ENCODE assay signal across 8 cellular contexts in genomic region chr6:32176476-32177181, GRCh38. TPM values are rescaled to one million over a fixed set of nuclear protein-coding genes. Genes with fewer than 3 reads are reported as not detected.
DNase-seq lines count a peak whose midpoint lies in the region; ATAC-seq and TF ChIP-seq lines count a peak whose summit lies in the region.

No MANE protein-coding gene starts in this region.

- H3K36me3 ChIP-seq in GM23248 (ENCODE audit: low read depth) (no peaks in the 10 kb centered on the region), OCI-LY7 (ENCODE audit: insufficient read depth, low read length) (peaks cover 9% of the 10 kb centered on the region; the same call in 1 of the 2 replicates), endocrine pancreas (ENCODE audit: control insufficient read depth, insufficient read depth, low read length) (no peaks in the 10 kb centered on the region), neuronal stem cell (replicated peaks in 1 of 2; ENCODE audit: control insufficient read depth in 2 of 2, insufficient read depth in 2 of 2, low read length in 2 of 2) (peaks cover 8 to 34% of the 10 kb centered on the region in 2 donors)

- no peak overlapping the region for H2AK5ac ChIP-seq in neuronal stem cell (ENCODE audit: low read depth, low read length)

- peak overlapping the region; percentile 92 for H3K4me3 ChIP-seq in GM23248
- H3K4me3 ChIP-seq in OCI-LY7 (ENCODE audit: low read depth, low read length, poor library complexity, severe bottlenecking), result peak overlapping the region; percentile 87
- H3K4me3 ChIP-seq in endocrine pancreas (ENCODE audit: control insufficient read depth, insufficient read depth, low read length), result peak overlapping the region; percentile 41
- H3K4me3 ChIP-seq in neuronal stem cell (ENCODE audit: low read length in 2 of 2), result peak overlapping the region; percentile 72

- DNase-seq in GM23248, result peak; percentile 66
- no peak for DNase-seq in OCI-LY7 (ENCODE audit: low spot score)
- DNase-seq in neuronal stem cell (ENCODE audit: low spot score), result no peak
- DNase-seq in NCI-H1930 (lab: John Stamatoyannopoulos, UW), result no peak
- no peak for DNase-seq in AG08395 (ENCODE audit: low spot score)
- no peak for DNase-seq in activated CD4-positive, alpha-beta T cell treated with anti-CD3 and anti-CD28 coated beads for 1 hour

- no peak overlapping the region for H2BK120ac ChIP-seq in neuronal stem cell (ENCODE audit: low read depth, low read length)

- ATAC-seq in GM21723 (IDR thresholded peaks at IDR 0.05; ENCODE audit: unreplicated experiment), result no peak

- H3K27me3 ChIP-seq in GM23248 (replicated peaks; ENCODE audit: insufficient read depth) (no peaks in the 10 kb centered on the region), endocrine pancreas (ENCODE audit: control insufficient read depth, insufficient read depth, low read length) (no peaks in the 10 kb centered on the region), neuronal stem cell (ENCODE audit: control insufficient read depth in 3 of 3, insufficient read depth in 3 of 3, low read depth in 1 of 3, low read length in 3 of 3) (no peaks in the 10 kb centered on the region)

- H3K9me2 ChIP-seq in GM23248 (ENCODE audit: insufficient read depth) (no peaks in the 10 kb centered on the region), OCI-LY7 (ENCODE audit: insufficient read depth, low read length) (no peaks in the 10 kb centered on the region)

- H3K9me3 ChIP-seq in GM23248 (ENCODE audit: low read depth), result no peaks in the 10 kb centered on the region
- H3K9me3 ChIP-seq in OCI-LY7 (ENCODE audit: low read length), result no peaks in the 10 kb centered on the region
- no peaks in the 10 kb centered on the region for H3K9me3 ChIP-seq in endocrine pancreas (ENCODE audit: control insufficient read depth, low read length)
- H3K9me3 ChIP-seq in neuronal stem cell (replicated peaks in 1 of 2; ENCODE audit: control insufficient read depth in 2 of 2, insufficient read depth in 1 of 2, low read depth in 1 of 2, low read length in 2 of 2), result no peaks in the 10 kb centered on the region

- H3K79me2 ChIP-seq in GM23248 (ENCODE audit: insufficient read depth) (peaks cover 56% of the 10 kb centered on the region), OCI-LY7 (ENCODE audit: insufficient read depth, low read depth, low read length) (peaks cover 14% of the 10 kb centered on the region; the same call in 1 of the 2 replicates)

- POLR2A ChIA-PET in OCI-LY7 (lab: Charles Lee), result interaction anchor here (0.5 to 2.1 kb wide), 8 partner anchors 12 to 1760 kb away, joined by 3 to 11 read pairs (median 4); partner anchors contain the start of genes ATF6B, GPSM3 and PBX2

- no peaks in the 10 kb centered on the region for H4K20me1 ChIP-seq in GM23248 (ENCODE audit: insufficient read depth)
- H4K20me1 ChIP-seq in OCI-LY7 (ENCODE audit: insufficient read depth, low read length), result no peaks in the 10 kb centered on the region

- H3K14ac ChIP-seq in neuronal stem cell (ENCODE audit: low read length), result no peak overlapping the region

- no peak overlapping the region for H2BK15ac ChIP-seq in neuronal stem cell (ENCODE audit: low read length)

- no peak overlapping the region for H2BK12ac ChIP-seq in neuronal stem cell (ENCODE audit: low read length)

- CTCF ChIA-PET in OCI-LY7 (lab: Charles Lee; ENCODE audit: unreplicated experiment), result interaction anchor here (1.3 kb wide), 1 partner anchor 16 kb away, joined by 3 read pairs; the partner anchor contains the start of gene GPSM3

- in situ Hi-C loops in GM23248 (cut with MboI), result no loop called here

- H3K27ac ChIP-seq in GM23248 (peak overlapping the region; percentile 92), OCI-LY7 (ENCODE audit: low read depth, low read length, poor library complexity, severe bottlenecking) (peak overlapping the region; percentile 56), neuronal stem cell (replicated peaks; ENCODE audit: low read length) (peak overlapping the region; percentile 99)

- TF ChIP-seq CTCF in OCI-LY7 (conservative IDR thresholded peaks at IDR 0.05; ENCODE audit: low read length), result no peak

- H3K79me1 ChIP-seq in neuronal stem cell (ENCODE audit: low read depth, low read length), result peaks cover 3% of the 10 kb centered on the region

- H3F3A ChIP-seq in GM23248 (ENCODE audit: insufficient read depth), result peaks cover 13% of the 10 kb centered on the region

- peak overlapping the region; percentile 96 for H3K9ac ChIP-seq in GM23248
- H3K9ac ChIP-seq in endocrine pancreas (ENCODE audit: control insufficient read depth, insufficient read depth, low read length), result peak overlapping the region; percentile 5
- no peak overlapping the region for H3K9ac ChIP-seq in neuronal stem cell (ENCODE audit: low read depth, low read length, poor library complexity)

- H2BK5ac ChIP-seq in neuronal stem cell (ENCODE audit: low read length), result peak overlapping the region; percentile 13

- peaks cover 18% of the 10 kb centered on the region for H3K4me1 ChIP-seq in GM23248 (ENCODE audit: insufficient read depth)
- H3K4me1 ChIP-seq in OCI-LY7 (ENCODE audit: insufficient read depth, low read length, poor library complexity, severe bottlenecking), result peaks cover 44% of the 10 kb centered on the region
- H3K4me1 ChIP-seq in endocrine pancreas (ENCODE audit: control insufficient read depth, insufficient read depth, low read length), result peaks cover 22% of the 10 kb centered on the region
- peaks cover 9 to 16% of the 10 kb centered on the region in 2 donors for H3K4me1 ChIP-seq in neuronal stem cell (ENCODE audit: control insufficient read depth in 2 of 2, insufficient read depth in 1 of 2, low read depth in 1 of 2, low read length in 2 of 2)

- H2AFZ ChIP-seq in GM23248 (peak overlapping the region; percentile 83), OCI-LY7 (ENCODE audit: low read length) (peak overlapping the region; percentile 68; the same call in 1 of the 2 replicates), neuronal stem cell (ENCODE audit: low read length) (peak overlapping the region; percentile 53)

- intact Hi-C loops in OCI-LY7 (cut with micrococcal nuclease; ENCODE audit: unreplicated experiment), result loop anchor here (2.0 kb wide), 1 partner anchor 22 kb away; the partner anchor contains the start of gene PPT2

- H3K23ac ChIP-seq in neuronal stem cell (ENCODE audit: low read depth, low read length, poor library complexity), result no peak overlapping the region

- H3K18ac ChIP-seq in neuronal stem cell (ENCODE audit: low read length), result peak overlapping the region; percentile 73

- H3K4me2 ChIP-seq in GM23248 (ENCODE audit: unreplicated experiment) (peak overlapping the region; percentile 73), OCI-LY7 (ENCODE audit: low read length) (peak overlapping the region; percentile 96), neuronal stem cell (ENCODE audit: insufficient read depth, low read length, poor library complexity, severe bottlenecking) (peak overlapping the region; percentile 68)

- TSS peak; percentile 84 for BruUV-seq in OCI-LY7 (replicated peaks; lab: Mats Ljungman, UMichigan)

- 12 to 25% methylated on average over 5 of the region's 5 CpGs for WGBS in GM23248 (ENCODE audit: low coverage in 1 of 2, low lambda C conversion rate in 2 of 2, missing lambda C conversion rate in 2 of 2), 2 experiments
- no CpG with 5 or more reads among the region's 5 CpGs for WGBS in neuronal stem cell (ENCODE audit: extremely low coverage in 2 of 2, insufficient read length in 2 of 2, insufficient replicate concordance in 1 of 2), 2 donors

- H4K8ac ChIP-seq in neuronal stem cell (ENCODE audit: low read depth, low read length), result no peak overlapping the region

- no peak overlapping the region for H4K91ac ChIP-seq in neuronal stem cell (ENCODE audit: low read depth, low read length, poor library complexity)

- H3K4ac ChIP-seq in neuronal stem cell (ENCODE audit: low read length), result no peak overlapping the region

RNA-seq across cellular contexts. Expression of gene AGPAT1, which starts 0.7 kb away (rescaled TPM):
- total RNA-seq in GM23248 (2014; rRNA removed; shearing (Covaris generic)), result 57.2 and 71.2 TPM in 2 replicates
- 36.9 and 39.7 TPM in 2 replicates for polyA plus RNA-seq in GM23248 (2016; fragmentation: Nextera tagmentation; extraction: Ambion mirVana)
- total RNA-seq in OCI-LY7 (2014; rRNA removed; shearing (Covaris generic)), result 18.0 and 24.5 TPM in 2 replicates
- 28.1 and 30.1 TPM in 2 replicates for total RNA-seq in OCI-LY7 (2022)
- 110 TPM for polyA plus RNA-seq in neuronal stem cell (2013, experiment 1 of 2)
- polyA plus RNA-seq in neuronal stem cell (2013, experiment 2 of 2), result 106 TPM

RNA-seq across cellular contexts. Expression of gene RNF5, which starts 1.6 kb away (rescaled TPM):
- 48.1 and 48.2 TPM in 2 replicates for total RNA-seq in GM23248 (2014; rRNA removed; shearing (Covaris generic))
- 58.8 and 63.2 TPM in 2 replicates for polyA plus RNA-seq in GM23248 (2016; fragmentation: Nextera tagmentation; extraction: Ambion mirVana)
- total RNA-seq in OCI-LY7 (2014; rRNA removed; shearing (Covaris generic)), result 51.3 and 59.9 TPM in 2 replicates
- total RNA-seq in OCI-LY7 (2022), result 50.6 and 56.1 TPM in 2 replicates
- polyA plus RNA-seq in neuronal stem cell (2013, experiment 1 of 2), result 152 TPM
- polyA plus RNA-seq in neuronal stem cell (2013, experiment 2 of 2), result 145 TPM

RNA-seq across cellular contexts. Expression of gene AGER, which starts 7.4 kb away (rescaled TPM):
- total RNA-seq in GM23248 (2014; rRNA removed; shearing (Covaris generic)), result 0.22 TPM in 1 of 2 replicates, not detected in the other
- polyA plus RNA-seq in GM23248 (2016; fragmentation: Nextera tagmentation; extraction: Ambion mirVana), result 1.2 and 1.4 TPM in 2 replicates
- total RNA-seq in OCI-LY7 (2014; rRNA removed; shearing (Covaris generic)), result 6.6 and 6.7 TPM in 2 replicates
- total RNA-seq in OCI-LY7 (2022), result 26.9 and 29.9 TPM in 2 replicates
- polyA plus RNA-seq in neuronal stem cell (2013, experiment 1 of 2), result 19.9 TPM
- 18.7 TPM for polyA plus RNA-seq in neuronal stem cell (2013, experiment 2 of 2)

RNA-seq across cellular contexts. Expression of gene EGFL8, which starts 12.2 kb away (rescaled TPM):
- total RNA-seq in GM23248 (2014; rRNA removed; shearing (Covaris generic)), result 2.2 and 6.2 TPM in 2 replicates
- 2.6 and 3.8 TPM in 2 replicates for polyA plus RNA-seq in GM23248 (2016; fragmentation: Nextera tagmentation; extraction: Ambion mirVana)
- total RNA-seq in OCI-LY7 (2014; rRNA removed; shearing (Covaris generic)), result 7.4 and 11.4 TPM in 2 replicates
- 21.6 and 23.0 TPM in 2 replicates for total RNA-seq in OCI-LY7 (2022)
- 31.8 TPM for polyA plus RNA-seq in neuronal stem cell (2013, experiment 1 of 2)
- 34.2 TPM for polyA plus RNA-seq in neuronal stem cell (2013, experiment 2 of 2)

RNA-seq across cellular contexts. Expression of gene PBX2, which starts 13.4 kb away (rescaled TPM):
- 25.4 and 27.6 TPM in 2 replicates for total RNA-seq in GM23248 (2014; rRNA removed; shearing (Covaris generic))
- 2.6 and 3.1 TPM in 2 replicates for polyA plus RNA-seq in GM23248 (2016; fragmentation: Nextera tagmentation; extraction: Ambion mirVana)
- 23.1 and 23.7 TPM in 2 replicates for total RNA-seq in OCI-LY7 (2014; rRNA removed; shearing (Covaris generic))
- 77.3 and 80.5 TPM in 2 replicates for total RNA-seq in OCI-LY7 (2022)
- polyA plus RNA-seq in neuronal stem cell (2013, experiment 1 of 2), result 154 TPM
- polyA plus RNA-seq in neuronal stem cell (2013, experiment 2 of 2), result 155 TPM

Comparison
In these comparisons a context has a peak if more than half of its experiments do, and no peak if none do; other contexts are left out.
1. H3K4me3 ChIP-seq: peak in every context shown above with its lines; median percentile 92 in GM23248; 87 in OCI-LY7; 72 in neuronal stem cell; 41 in endocrine pancreas.